Comparison of ENCODE assay signal across 15 cellular contexts in the genomic region with DNA sequence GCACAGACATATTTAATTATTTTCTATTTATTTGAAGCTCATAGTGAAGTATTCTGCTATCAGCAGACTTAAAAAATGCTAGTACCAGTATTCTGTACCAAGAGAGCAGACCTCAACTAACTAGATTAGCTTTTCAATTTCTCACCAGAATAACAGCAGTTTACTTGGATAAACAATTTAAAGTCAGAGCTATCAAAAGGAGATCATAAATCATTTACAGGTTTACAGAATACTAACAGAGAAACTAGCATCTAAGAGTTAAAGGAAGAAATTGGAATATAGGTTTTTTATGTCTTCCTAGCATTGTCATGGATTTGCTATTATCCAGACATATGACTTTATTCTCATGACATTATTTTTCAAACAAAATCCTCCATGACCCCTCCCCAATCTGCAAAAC. TPM values are rescaled to one million over a fixed set of nuclear protein-coding genes. Genes with fewer than 3 reads are reported as not detected.
DNase-seq lines count a peak whose midpoint lies in the region; ATAC-seq and TF ChIP-seq lines count a peak whose summit lies in the region.
"Had no signal": no experiment of that assay in that cellular context is flagged by ENCODE, and none has a peak within 500 bp of the region (broad histone marks: within the 10 kb centered on the region; RNA-seq: fewer than 3 reads in every experiment).

No MANE protein-coding gene starts in this region.

- no peaks in the 10 kb centered on the region for H3K27me3 ChIP-seq in CD4-positive, alpha-beta memory T cell (ENCODE audit: insufficient read depth, low read length)
- H3K27me3 ChIP-seq in Loucy (ENCODE audit: insufficient read depth, low read length, poor library complexity, severe bottlenecking) (no peaks in the 10 kb centered on the region), endodermal cell (ENCODE audit: control insufficient read depth, insufficient read depth, low read length, poor library complexity, severe bottlenecking) (no peaks in the 10 kb centered on the region), psoas muscle (ENCODE audit: insufficient read depth in 3 of 3, low read length in 2 of 3) (no peaks in the 10 kb centered on the region)
- H3K27me3 ChIP-seq: breast epithelium, foreskin keratinocyte, Peyer's patch had no signal

- peak overlapping the region in 6 of 8 donors; percentile 1 to 99 (median 80) for H3K4me3 Mint-ChIP-seq in CD4-positive, alpha-beta memory T cell
- no peak overlapping the region for H3K4me3 Mint-ChIP-seq in endodermal cell

- no peaks in the 10 kb centered on the region for H3K36me3 ChIP-seq in CD4-positive, alpha-beta memory T cell (ENCODE audit: insufficient read depth, low read length)
- no peaks in the 10 kb centered on the region for H3K36me3 ChIP-seq in Loucy (ENCODE audit: insufficient read depth, low read length)
- H3K36me3 ChIP-seq in endodermal cell (ENCODE audit: control insufficient read depth, insufficient read depth, low read length): peaks cover 10% of the 10 kb centered on the region
- H3K36me3 ChIP-seq in psoas muscle (ENCODE audit: insufficient read depth in 1 of 2, low read depth in 1 of 2): peaks cover 0 to 21% of the 10 kb centered on the region in 2 donors
- H3K36me3 ChIP-seq: breast epithelium had no signal

- H3K4me3 ChIP-seq in CD4-positive, alpha-beta memory T cell (ENCODE audit: low read length in 2 of 2): no peak overlapping the region
- peak overlapping the region; percentile 85 for H3K4me3 ChIP-seq in Loucy (ENCODE audit: low read length, poor library complexity, severe bottlenecking)
- H3K4me3 ChIP-seq in endodermal cell (ENCODE audit: low read length): peak overlapping the region; percentile 1
- H3K4me3 ChIP-seq in psoas muscle: peak overlapping the region; percentile 6
- H3K4me3 ChIP-seq: breast epithelium, Peyer's patch had no signal

- no peaks in the 10 kb centered on the region for H3F3A ChIP-seq in Loucy (ENCODE audit: low read depth)

- H3K9me3 ChIP-seq in CD4-positive, alpha-beta memory T cell (ENCODE audit: control insufficient read depth in 1 of 2, low read length in 2 of 2): no peaks in the 10 kb centered on the region
- H3K9me3 ChIP-seq in Loucy (ENCODE audit: insufficient read depth, low read depth, low read length) (no peaks in the 10 kb centered on the region), endodermal cell (ENCODE audit: control insufficient read depth, low read length) (peaks cover 4% of the 10 kb centered on the region), psoas muscle (no peaks in the 10 kb centered on the region)
- H3K9me3 ChIP-seq: breast epithelium, Peyer's patch had no signal

- no peaks in the 10 kb centered on the region for H3K9me2 ChIP-seq in Loucy (replicated peaks; ENCODE audit: low read depth, low read length)

- peak overlapping the region; percentile 94 for H3K27ac ChIP-seq in CD4-positive, alpha-beta memory T cell (ENCODE audit: low read depth, low read length)
- no peak overlapping the region for H3K27ac ChIP-seq in endodermal cell (ENCODE audit: low read depth, low read length)
- H3K27ac ChIP-seq in psoas muscle: peak overlapping the region; percentile 93
- H3K27ac ChIP-seq: breast epithelium, foreskin keratinocyte, Peyer's patch had no signal

- peak overlapping the region; percentile 90 for H3K4me2 ChIP-seq in Loucy (ENCODE audit: low read depth, low read length, poor library complexity, severe bottlenecking)

- H3K79me2 ChIP-seq in Loucy (ENCODE audit: insufficient read depth, low read length): peaks cover 74% of the 10 kb centered on the region

- no peak overlapping the region for H2AFZ ChIP-seq in Loucy (ENCODE audit: low read length)

- H3K36me3 Mint-ChIP-seq in CD4-positive, alpha-beta memory T cell: peaks cover 20 to 46% of the 10 kb centered on the region in 2 donors
- H3K36me3 Mint-ChIP-seq in endodermal cell (ENCODE audit: low read depth): peaks cover 23% of the 10 kb centered on the region

- TF ChIP-seq CTCF in Loucy (conservative IDR thresholded peaks at IDR 0.05; ENCODE audit: low read length) (no peak), endodermal cell (conservative IDR thresholded peaks at IDR 0.05) (no peak), psoas muscle (IDR thresholded peaks at IDR 0.05) (no peak)

- peaks cover 0 to 1% of the 10 kb centered on the region in 2 donors for H3K27me3 Mint-ChIP-seq in CD4-positive, alpha-beta memory T cell
- H3K27me3 Mint-ChIP-seq in endodermal cell (ENCODE audit: insufficient read depth): peaks cover 4% of the 10 kb centered on the region

- H3K4me1 ChIP-seq in CD4-positive, alpha-beta memory T cell (ENCODE audit: insufficient read depth, low read length): peaks cover 71% of the 10 kb centered on the region
- H3K4me1 ChIP-seq in Loucy (ENCODE audit: insufficient read depth, low read length, poor library complexity, severe bottlenecking): peaks cover 43% of the 10 kb centered on the region
- H3K4me1 ChIP-seq in endodermal cell (ENCODE audit: control insufficient read depth, insufficient read depth, low read length): no peaks in the 10 kb centered on the region
- peaks cover 57% of the 10 kb centered on the region for H3K4me1 ChIP-seq in psoas muscle

- H3K4me1 Mint-ChIP-seq in CD4-positive, alpha-beta memory T cell: peaks cover 53 to 80% (median 66%) of the 10 kb centered on the region in 4 donors
- peaks cover 20% of the 10 kb centered on the region for H3K4me1 Mint-ChIP-seq in endodermal cell

- H3K9ac ChIP-seq in Loucy (ENCODE audit: low read depth, low read length, poor library complexity, severe bottlenecking) (peak overlapping the region; percentile 7), endodermal cell (ENCODE audit: extremely low read depth, low read length, poor library complexity, severe bottlenecking) (no peak overlapping the region)

- POLR2A ChIA-PET in CD4-positive, alpha-beta memory T cell (lab: Charles Lee; ENCODE audit: partially characterized antibody): interaction anchor here (0.6 to 1.0 kb wide), 2 partner anchors 41 to 313 kb away, joined by 3 read pairs; no protein-coding TSS in a partner anchor

- no peak for DNase-seq in CD4-positive, alpha-beta memory T cell
- no peak for DNase-seq in endodermal cell
- DNase-seq in psoas muscle: no peak
- no peak for DNase-seq in iPS-NIHi11 (ENCODE audit: low spot score)
- no peak for DNase-seq in NCI-H187 treated with DMSO at 0.1 percent for 48 hours (lab: John Stamatoyannopoulos, UW)
- DNase-seq: effector CD8-positive, alpha-beta T cell; foreskin keratinocyte; NCI-H1694; NCI-H524 treated with DMSO at 0.1 percent for 48 hours; Peyer's patch had no signal

- H3K9me3 Mint-ChIP-seq in CD4-positive, alpha-beta memory T cell: peaks cover 0 to 10% (median 0%) of the 10 kb centered on the region in 8 donors
- H3K9me3 Mint-ChIP-seq in endodermal cell: peaks cover 5% of the 10 kb centered on the region

- CTCF ChIA-PET in CD4-positive, alpha-beta memory T cell (lab: Charles Lee; ENCODE audit: partially characterized antibody): interaction anchor here (1.0 to 1.4 kb wide), 7 partner anchors 19 to 420 kb away, joined by 3 to 10 read pairs (median 3); no protein-coding TSS in a partner anchor

- peak overlapping the region; percentile 93 to 99 (median 98) for H3K27ac Mint-ChIP-seq in CD4-positive, alpha-beta memory T cell
- H3K27ac Mint-ChIP-seq in endodermal cell: no peak overlapping the region

- H4K20me1 ChIP-seq in Loucy (ENCODE audit: insufficient read depth, low read length, poor library complexity, severe bottlenecking): peaks cover 58% of the 10 kb centered on the region

- ATAC-seq in psoas muscle (no peak), GM18520 (IDR thresholded peaks at IDR 0.05; ENCODE audit: unreplicated experiment) (no peak), HG03439 (IDR thresholded peaks at IDR 0.05; ENCODE audit: unreplicated experiment) (no peak)
- ATAC-seq: foreskin keratinocyte, GM12878 had no signal

- intact Hi-C loops in CD4-positive, alpha-beta memory T cell (cut with micrococcal nuclease): no loop called here
- intact Hi-C loops in psoas muscle (cut with DNase I): no loop called here

RNA-seq across cellular contexts. Expression of gene SPOP, which starts 3.4 kb away (rescaled TPM):
- total RNA-seq in CD4-positive, alpha-beta memory T cell: 10 to 100 TPM; 83.1 to 86.1 TPM
- 100 to 1,000 TPM; 111 to 126 TPM for polyA plus RNA-seq in CD4-positive, alpha-beta memory T cell
- total RNA-seq in endodermal cell (10 to 100 TPM; 39.9 to 41.3 TPM), psoas muscle (10 to 100 TPM; 37.1 to 59.7 (median 52.0) TPM)
- polyA plus RNA-seq in endodermal cell (2013, experiment 1 of 2): 54.5 TPM
- 42.8 TPM for polyA plus RNA-seq in endodermal cell (2013, experiment 2 of 2)
- 10 to 100 TPM; 31.2 to 64.9 (median 35.5) TPM for polyA plus RNA-seq in psoas muscle

RNA-seq across cellular contexts. Expression of gene SLC35B1, which starts 33.3 kb away (rescaled TPM):
- 10 to 100 TPM; 48.4 to 52.1 TPM for total RNA-seq in CD4-positive, alpha-beta memory T cell
- 10 to 100 TPM; 30.8 to 38.9 TPM for polyA plus RNA-seq in CD4-positive, alpha-beta memory T cell
- total RNA-seq in endodermal cell: 10 to 100 TPM; 59.4 to 80.5 TPM
- polyA plus RNA-seq in endodermal cell (2013, experiment 1 of 2): 69.1 TPM
- 55.1 TPM for polyA plus RNA-seq in endodermal cell (2013, experiment 2 of 2)
- total RNA-seq in psoas muscle: 10 to 100 TPM; 39.5 to 69.5 (median 60.9) TPM
- polyA plus RNA-seq in psoas muscle: 10 to 100 TPM; 60.7 to 85.7 (median 83.5) TPM

Comparison
In these comparisons a context has a peak if more than half of its experiments do, and no peak if none do; other contexts are left out.
1. H3K4me3 ChIP-seq: peak in Loucy (single experiment), endodermal cell (single experiment) and psoas muscle (single experiment); none in CD4-positive, alpha-beta memory T cell (0 of 2).